Comparison of ENCODE assay signal across 15 cellular contexts in the genomic region with DNA sequence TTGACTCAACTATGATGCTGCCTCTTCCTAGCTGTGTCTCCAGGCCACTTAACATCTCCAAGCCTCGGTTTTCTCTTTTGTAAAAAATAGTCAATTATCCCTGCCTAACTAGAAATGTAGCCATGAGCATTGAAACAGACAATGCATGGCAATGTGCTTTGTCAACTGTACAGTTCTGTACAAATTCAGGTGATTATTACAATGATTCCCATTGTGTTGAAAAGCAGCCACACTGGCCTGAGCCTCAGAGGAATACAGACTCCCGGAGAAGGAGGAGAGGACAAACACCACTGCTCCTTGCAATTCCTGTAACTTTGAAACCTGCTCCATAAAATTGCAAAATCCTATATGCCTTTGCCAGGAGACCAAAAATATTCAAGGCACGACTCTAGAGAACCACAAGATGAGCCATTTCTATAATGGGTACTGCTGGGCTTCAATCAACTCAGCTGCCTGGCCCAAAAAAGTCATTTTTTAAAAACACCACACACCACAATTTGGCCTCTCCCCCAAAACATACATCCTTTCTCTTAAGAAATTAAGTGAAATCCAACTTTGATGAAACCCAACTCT. TPM values are rescaled to one million over a fixed set of nuclear protein-coding genes. Genes with fewer than 3 reads are reported as not detected.
DNase-seq lines count a peak whose midpoint lies in the region; ATAC-seq, FAIRE-seq and TF ChIP-seq lines count a peak whose summit lies in the region.
"Had no signal": no experiment of that assay in that cellular context is flagged by ENCODE, and none has a peak within 500 bp of the region (broad histone marks: within the 10 kb centered on the region; RNA-seq: fewer than 3 reads in every experiment).

No MANE protein-coding gene starts in this region.

- H3K9me2 ChIP-seq in PC-9 (ENCODE audit: insufficient read depth) = no peaks in the 10 kb centered on the region

- H3K27ac ChIP-seq in PC-9 = peak overlapping the region; percentile 62
- peak overlapping the region; percentile 84 to 94 (median 90) for H3K27ac ChIP-seq in gastrocnemius medialis
- H3K27ac ChIP-seq in mesendoderm (ENCODE audit: low read depth, low read length) = no peak overlapping the region
- H3K27ac ChIP-seq: cardiac muscle cell, SJSA1 had no signal

- no peak overlapping the region for H2AFZ ChIP-seq in PC-9

- H3K79me1 ChIP-seq in mesendoderm (ENCODE audit: low read length) = no peaks in the 10 kb centered on the region

- peak overlapping the region; percentile 62 for H3K4me2 ChIP-seq in PC-9
- no peak overlapping the region for H3K4me2 ChIP-seq in mesendoderm (ENCODE audit: low read length)

- CTCF ChIA-PET in PC-9 (lab: Charles Lee) = interaction anchor here (0.9 to 1.0 kb wide), 2 partner anchors 29 to 72 kb away, joined by 3 read pairs; partner anchors contain the start of gene DAPK2

- in situ Hi-C loops in gastrocnemius medialis (cut with MboI; ENCODE audit: low sequenced_read_pairs in 4 of 4) = no loop called here

- DNase-seq in AG20443 (ENCODE audit: low spot score) = peak; percentile 62
- peak in 1 of 2 experiments; percentile 36 for DNase-seq in PC-9
- peak; percentile 52 for DNase-seq in fibroblast of mammary gland (ENCODE audit: low read depth)
- DNase-seq in gastrocnemius medialis = peak; percentile 37 to 42
- no peak for DNase-seq in GM12892 (ENCODE audit: insufficient read length)
- no peak for DNase-seq in mesendoderm
- DNase-seq: activated B cell treated with CpG ODN at 0.5 μM for 24 hours; activated T-cell treated with anti-CD3 and anti-CD28 coated beads, Interleukin-2, amount 50 U/mL, for 72 hours; COR-L47; NCI-H1436; NCI-H2171 had no signal

- no peak overlapping the region for H3K23ac ChIP-seq in mesendoderm (ENCODE audit: low read length)

- POLR2A ChIA-PET in PC-9 (lab: Charles Lee; ENCODE audit: unreplicated experiment) = interaction anchor here (0.6 to 0.7 kb wide), 2 partner anchors 8 to 407 kb away, joined by 6 to 8 read pairs; no protein-coding TSS in a partner anchor

- H3K4me1 ChIP-seq in PC-9 (replicated peaks; ENCODE audit: insufficient read depth) (peaks cover 72% of the 10 kb centered on the region), gastrocnemius medialis (peaks cover 96 to 97% of the 10 kb centered on the region in 2 donors), mesendoderm (ENCODE audit: control insufficient read depth, low read depth, low read length) (no peaks in the 10 kb centered on the region)

- no peak overlapping the region for H3K18ac ChIP-seq in mesendoderm (ENCODE audit: low read length)

- ATAC-seq in gastrocnemius medialis (peak; percentile 55 to 69), HG03108 (IDR thresholded peaks at IDR 0.05; ENCODE audit: unreplicated experiment) (no peak), HG03432 (IDR thresholded peaks at IDR 0.05; ENCODE audit: unreplicated experiment) (no peak)
- ATAC-seq: activated T-cell treated with anti-CD3 and anti-CD28 coated beads, Interleukin-2, amount 50 U/mL, for 72 hours had no signal

- no peaks in the 10 kb centered on the region for H3K27me3 ChIP-seq in PC-9 (ENCODE audit: insufficient read depth, low read depth)
- H3K27me3 ChIP-seq in gastrocnemius medialis = no peaks in the 10 kb centered on the region
- H3K27me3 ChIP-seq in mesendoderm (ENCODE audit: insufficient read depth, low read length, poor library complexity) = no peaks in the 10 kb centered on the region
- H3K27me3 ChIP-seq: cardiac muscle cell, SJSA1 had no signal

- H3F3A ChIP-seq in PC-9 (ENCODE audit: insufficient read depth, low read depth) = peaks cover 49% of the 10 kb centered on the region

- no peak overlapping the region for H3K4ac ChIP-seq in mesendoderm (ENCODE audit: low read depth, low read length)

- no peaks in the 10 kb centered on the region for H4K20me1 ChIP-seq in PC-9 (ENCODE audit: insufficient read depth)

- no CpG with 5 or more reads among the region's 3 CpGs for WGBS in mesendoderm (ENCODE audit: extremely low coverage, insufficient coverage, low lambda C conversion rate)

- no peak overlapping the region for H2BK5ac ChIP-seq in mesendoderm (ENCODE audit: low read length)

- intact Hi-C loops in PC-9 (cut with micrococcal nuclease; ENCODE audit: unreplicated experiment) = no loop called here
- intact Hi-C loops in gastrocnemius medialis (cut with DNase I; ENCODE audit: low total_unique reads) = loop anchor here (1.0 to 5.0 kb wide), 4 partner anchors 29 to 80 kb away; partner anchors contain the start of gene SNX1

- H4K8ac ChIP-seq in mesendoderm (ENCODE audit: low read depth, low read length) = no peak overlapping the region

- no peak for FAIRE-seq in GM12892 (lab: Jason Lieb, UNC)

- H3K56ac ChIP-seq in mesendoderm (ENCODE audit: low read length) = no peak overlapping the region

- no peaks in the 10 kb centered on the region for H3K36me3 ChIP-seq in PC-9 (ENCODE audit: low read depth)
- no peaks in the 10 kb centered on the region for H3K36me3 ChIP-seq in gastrocnemius medialis
- no peaks in the 10 kb centered on the region for H3K36me3 ChIP-seq in mesendoderm (ENCODE audit: control insufficient read depth, insufficient read depth, low read length)
- H3K36me3 ChIP-seq: cardiac muscle cell, SJSA1 had no signal

- TF ChIP-seq POLR2A in gastrocnemius medialis (IDR thresholded peaks at IDR 0.05) (peak; percentile 36 to 50), GM12892 (IDR thresholded peaks at IDR 0.05; ENCODE audit: low read depth, low read length) (no peak)

- H3K9ac ChIP-seq in mesendoderm (ENCODE audit: low read length) = no peak overlapping the region

- no peak overlapping the region for H4K5ac ChIP-seq in mesendoderm (ENCODE audit: low read length)

- H2BK120ac ChIP-seq in mesendoderm (ENCODE audit: low read depth, low read length) = no peak overlapping the region

- TF ChIP-seq CTCF in PC-9 (conservative IDR thresholded peaks at IDR 0.05) (no peak), fibroblast of mammary gland (conservative IDR thresholded peaks at IDR 0.05; ENCODE audit: control insufficient read depth, insufficient read depth, low read depth, low read length) (no peak), gastrocnemius medialis (IDR thresholded peaks at IDR 0.05 in 4 of 5, conservative IDR thresholded peaks at IDR 0.05 in 1 of 5) (no peak)

- TSS peak; percentile 31 for BruUV-seq in PC-9 (replicated peaks; lab: Mats Ljungman, UMichigan)

- H2AK5ac ChIP-seq in mesendoderm (ENCODE audit: low read length) = no peak overlapping the region

- no peak overlapping the region for H2BK15ac ChIP-seq in mesendoderm (replicated peaks; ENCODE audit: low read depth)

- H3K9me3 ChIP-seq in PC-9 (ENCODE audit: insufficient read depth, low read depth) = no peaks in the 10 kb centered on the region
- H3K9me3 ChIP-seq in gastrocnemius medialis = no peaks in the 10 kb centered on the region
- H3K9me3 ChIP-seq: SJSA1 had no signal

- H3K79me2 ChIP-seq in PC-9 (ENCODE audit: low read depth) = no peaks in the 10 kb centered on the region
- no peaks in the 10 kb centered on the region for H3K79me2 ChIP-seq in mesendoderm (ENCODE audit: control insufficient read depth, insufficient read depth, low read length)

- H3K4me3 ChIP-seq in PC-9 (peak overlapping the region; percentile 17; the same call in 1 of the 2 replicates), fibroblast of mammary gland (ENCODE audit: control insufficient read depth, low read depth, low read length) (no peak overlapping the region), gastrocnemius medialis (peak overlapping the region in 1 of 4 donors; percentile 4), mesendoderm (ENCODE audit: low read length) (no peak overlapping the region)
- H3K4me3 ChIP-seq: cardiac muscle cell, SJSA1 had no signal

RNA-seq across cellular contexts. Expression of gene DAPK2, which starts 28.6 kb away (rescaled TPM):
- total RNA-seq in PC-9 (2021) = 11.0 and 19.6 TPM in 2 replicates
- 10 to 100 TPM; 28.5 to 70.8 (median 52.7) TPM for total RNA-seq in gastrocnemius medialis
- polyA plus RNA-seq in GM12892 (2012; ENCODE audit: missing spikeins) = 8.3 TPM
- polyA plus RNA-seq in mesendoderm (2013, experiment 1 of 2) = 0.53 TPM
- polyA plus RNA-seq in mesendoderm (2013, experiment 2 of 2) = 0.49 TPM

Comparison
In these comparisons a context has a peak if more than half of its experiments do, and no peak if none do; other contexts are left out.
1. DNase-seq: peak in AG20443 (single experiment), fibroblast of mammary gland (single experiment) and gastrocnemius medialis (2 of 2); none in GM12892 (single experiment) and mesendoderm (single experiment).
2. ATAC-seq: peak in gastrocnemius medialis (2 of 2); none in HG03108 (single experiment) and HG03432 (single experiment).